In genomic region chr6:170306324-170307079, GRCh38 we compare ENCODE assay signal across 8 cellular contexts. TPM values are rescaled to one million over a fixed set of nuclear protein-coding genes. Genes with fewer than 3 reads are reported as not detected.
DNase-seq lines count a peak whose midpoint lies in the region; ATAC-seq and TF ChIP-seq lines count a peak whose summit lies in the region.

Gene FAM120B (plus strand): TSS chr6:170306758. CDS start chr6:170317391, 10,633 bp downstream.

- H3K27ac Mint-ChIP-seq in naive thymus-derived CD8-positive, alpha-beta T cell, result peak within 1 kb of the TSS; percentile 93 to 99 (median 98)
- peak within 1 kb of the TSS; percentile 97 for H3K27ac Mint-ChIP-seq in stimulated activated naive B cell treated with anti-CD40 and anti-IgM and Interleukin-4, amounts not matched to agents 10 μg/mL and 1 μg/mL and 100 μg/mL, for 72 hours

- H3K36me3 Mint-ChIP-seq in naive thymus-derived CD8-positive, alpha-beta T cell, result peaks cover 3 to 17% (median 4%) of the 10 kb centered on the region in 3 donors
- H3K36me3 Mint-ChIP-seq in stimulated activated naive B cell treated with anti-CD40 and anti-IgM and Interleukin-4, amounts not matched to agents 10 μg/mL and 1 μg/mL and 100 μg/mL, for 72 hours, result peaks cover 10 to 30% of the 10 kb centered on the region in 2 donors

- peak; percentile 94 to 96 for ATAC-seq in naive thymus-derived CD8-positive, alpha-beta T cell
- peak; percentile 96 to 98 for ATAC-seq in stimulated activated naive B cell treated with anti-CD40 and anti-IgM and Interleukin-4, amounts not matched to agents 10 μg/mL and 1 μg/mL and 100 μg/mL, for 72 hours (replicated peaks)

- DNase-seq in EH (ENCODE audit: low read depth) (peak; percentile 96), H4 (ENCODE audit: low spot score) (peak; percentile 84), LNCaP clone FGC (ENCODE audit: low read depth) (peak; percentile 83), RPMI8226 (peak; percentile 97), fibroblast of gingiva (ENCODE audit: low read depth) (peak; percentile 95)
- DNase-seq in activated T-helper 1 cell treated with anti-CD3 and anti-CD28 coated beads, Interleukin-2, amount 50 U/mL, for 16 hours (ENCODE audit: low read depth in 1 of 2, low spot score in 1 of 2), result peak; percentile 91 to 95
- DNase-seq in naive thymus-derived CD8-positive, alpha-beta T cell, result peak; percentile 90 to 97 (median 94)
- peak; percentile 96 for DNase-seq in stimulated activated naive B cell treated with anti-CD40 and anti-IgM and Interleukin-4, amounts not matched to agents 10 μg/mL and 1 μg/mL and 100 μg/mL, for 72 hours

- H3K9me3 Mint-ChIP-seq in naive thymus-derived CD8-positive, alpha-beta T cell, result peaks cover 0 to 6% (median 3%) of the 10 kb centered on the region in 9 donors
- peaks cover 3 to 4% of the 10 kb centered on the region in 2 donors for H3K9me3 Mint-ChIP-seq in stimulated activated naive B cell treated with anti-CD40 and anti-IgM and Interleukin-4, amounts not matched to agents 10 μg/mL and 1 μg/mL and 100 μg/mL, for 72 hours

- peak within 1 kb of the TSS; percentile 89 to 99 (median 96) for H3K4me3 Mint-ChIP-seq in naive thymus-derived CD8-positive, alpha-beta T cell
- peak within 1 kb of the TSS; percentile 88 to 94 for H3K4me3 Mint-ChIP-seq in stimulated activated naive B cell treated with anti-CD40 and anti-IgM and Interleukin-4, amounts not matched to agents 10 μg/mL and 1 μg/mL and 100 μg/mL, for 72 hours

- peak within 1 kb of the TSS; percentile 71 for H3K4me3 ChIP-seq in LNCaP clone FGC (ENCODE audit: low read depth, low read length)

- peaks cover 33 to 52% (median 42%) of the 10 kb centered on the region in 4 donors for H3K4me1 Mint-ChIP-seq in naive thymus-derived CD8-positive, alpha-beta T cell
- H3K4me1 Mint-ChIP-seq in stimulated activated naive B cell treated with anti-CD40 and anti-IgM and Interleukin-4, amounts not matched to agents 10 μg/mL and 1 μg/mL and 100 μg/mL, for 72 hours, result peaks cover 35 to 42% of the 10 kb centered on the region in 2 donors

- H3K27me3 Mint-ChIP-seq in naive thymus-derived CD8-positive, alpha-beta T cell, result peaks cover 0 to 16% (median 5%) of the 10 kb centered on the region in 5 donors
- H3K27me3 Mint-ChIP-seq in stimulated activated naive B cell treated with anti-CD40 and anti-IgM and Interleukin-4, amounts not matched to agents 10 μg/mL and 1 μg/mL and 100 μg/mL, for 72 hours, result peaks cover 15 to 19% of the 10 kb centered on the region in 2 donors

- TF ChIP-seq CTCF in LNCaP clone FGC (IDR thresholded peaks at IDR 0.05; ENCODE audit: control insufficient read depth, extremely low read depth, insufficient read depth), result no peak

- POLR2A ChIA-PET in naive thymus-derived CD8-positive, alpha-beta T cell (lab: Charles Lee), result interaction anchor here (1.0 to 3.0 kb wide), 7 partner anchors 11 to 605 kb away, joined by 3 to 25 read pairs (median 4); partner anchors contain the start of genes C6orf120, TBP and WDR27

RNA-seq across cellular contexts. Expression of gene FAM120B, which starts in this region (rescaled TPM):
- 4.8 and 5.6 TPM in 2 replicates for total RNA-seq in H4 (2014; rRNA removed; shearing (Covaris generic))
- 10 to 100 TPM; 52.0 to 52.4 TPM for total RNA-seq in naive thymus-derived CD8-positive, alpha-beta T cell
- polyA plus RNA-seq in naive thymus-derived CD8-positive, alpha-beta T cell, result 10 to 100 TPM; 16.4 to 34.7 (median 29.6) TPM

Comparison
In these comparisons a context has a peak if more than half of its experiments do, and no peak if none do; other contexts are left out.
1. Peak in every context shown above with its lines: DNase-seq, ATAC-seq and H3K4me3 ChIP-seq.